ENCODE assay signal across 1 cellular context in the genomic region with DNA sequence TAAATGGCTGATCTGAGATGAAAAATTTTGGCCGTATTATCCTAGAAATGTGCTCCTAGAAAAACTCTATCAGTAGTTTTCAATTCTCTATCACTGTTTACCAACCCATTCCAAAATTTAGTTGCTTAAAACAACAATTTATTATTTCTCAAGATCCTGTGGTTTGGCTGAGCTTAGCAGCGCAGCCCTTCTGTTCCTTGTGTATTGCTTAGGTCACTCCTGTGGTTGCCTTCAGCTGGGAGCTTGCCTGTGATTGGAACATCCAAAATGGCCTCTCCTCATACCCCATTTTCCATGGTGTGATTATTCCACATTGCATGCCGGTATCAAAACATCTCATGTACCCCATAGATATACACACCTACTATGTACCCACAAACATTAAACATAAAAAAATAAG.
TF ChIP-seq lines count a peak whose summit lies in the region.

No MANE protein-coding gene starts in this region.

TF ChIP-seq in HCT116, 20 proteins besides CTCF, POLR2A, EP300 and RAD21 (continued from another document):
- TF ChIP-seq, protein P1, sequence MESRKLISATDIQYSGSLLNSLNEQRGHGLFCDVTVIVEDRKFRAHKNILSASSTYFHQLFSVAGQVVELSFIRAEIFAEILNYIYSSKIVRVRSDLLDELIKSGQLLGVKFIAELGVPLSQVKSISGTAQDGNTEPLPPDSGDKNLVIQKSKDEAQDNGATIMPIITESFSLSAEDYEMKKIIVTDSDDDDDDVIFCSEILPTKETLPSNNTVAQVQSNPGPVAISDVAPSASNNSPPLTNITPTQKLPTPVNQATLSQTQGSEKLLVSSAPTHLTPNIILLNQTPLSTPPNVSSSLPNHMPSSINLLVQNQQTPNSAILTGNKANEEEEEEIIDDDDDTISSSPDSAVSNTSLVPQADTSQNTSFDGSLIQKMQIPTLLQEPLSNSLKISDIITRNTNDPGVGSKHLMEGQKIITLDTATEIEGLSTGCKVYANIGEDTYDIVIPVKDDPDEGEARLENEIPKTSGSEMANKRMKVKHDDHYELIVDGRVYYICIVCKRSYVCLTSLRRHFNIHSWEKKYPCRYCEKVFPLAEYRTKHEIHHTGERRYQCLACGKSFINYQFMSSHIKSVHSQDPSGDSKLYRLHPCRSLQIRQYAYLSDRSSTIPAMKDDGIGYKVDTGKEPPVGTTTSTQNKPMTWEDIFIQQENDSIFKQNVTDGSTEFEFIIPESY (IDR thresholded peaks at IDR 0.05; ENCODE audit: extremely low read depth, insufficient replicate concordance, low read length) = no peak
- TF ChIP-seq POLR2AphosphoS5 (IDR thresholded peaks at IDR 0.05; ENCODE audit: low read depth, low read length) = no peak
- TF ChIP-seq REST (IDR thresholded peaks at IDR 0.05; ENCODE audit: low read depth) = no peak
- no peak for TF ChIP-seq CBX3 (IDR thresholded peaks at IDR 0.05; ENCODE audit: low read depth)
- TF ChIP-seq ZFX (IDR thresholded peaks at IDR 0.05) = no peak
- no peak for TF ChIP-seq YY1 (IDR thresholded peaks at IDR 0.05; ENCODE audit: extremely low read depth, insufficient replicate concordance, low read depth, low read length)
- no peak for TF ChIP-seq JUND (IDR thresholded peaks at IDR 0.05)
- no peak for TF ChIP-seq EGR1 (IDR thresholded peaks at IDR 0.05; ENCODE audit: low read depth)
- no peak for TF ChIP-seq ZNF274 (IDR thresholded peaks at IDR 0.05; ENCODE audit: low read depth, low read length)
- no peak for TF ChIP-seq TCF7L2 (IDR thresholded peaks at IDR 0.05; ENCODE audit: borderline replicate concordance, extremely low read depth, insufficient read depth, insufficient read length)
- TF ChIP-seq SP1 (IDR thresholded peaks at IDR 0.05; ENCODE audit: low read depth) = no peak
- TF ChIP-seq, protein P2, sequence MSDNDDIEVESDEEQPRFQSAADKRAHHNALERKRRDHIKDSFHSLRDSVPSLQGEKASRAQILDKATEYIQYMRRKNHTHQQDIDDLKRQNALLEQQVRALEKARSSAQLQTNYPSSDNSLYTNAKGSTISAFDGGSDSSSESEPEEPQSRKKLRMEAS (IDR thresholded peaks at IDR 0.05) = no peak
- no peak for TF ChIP-seq SIN3A (IDR thresholded peaks at IDR 0.05; ENCODE audit: low read depth)
TF ChIP-seq in HCT116: peak in this region for 0.
